9 cellular contexts compared by ENCODE assay signal in genomic region chr12:86411710-86412109, GRCh38.
"Had no signal": no experiment of that assay in that cellular context is flagged by ENCODE, and none has a peak within 500 bp of the region (broad histone marks: within the 10 kb centered on the region; RNA-seq: fewer than 3 reads in every experiment).

No MANE protein-coding gene starts in this region.

- H3K27ac ChIP-seq: GM23248 had no signal

- H3K27ac Mint-ChIP-seq: GM23338, H9, HFFc6 had no signal

- H3K4me1 ChIP-seq: HAP-1 had no signal

- H3K36me3 ChIP-seq: HAP-1 had no signal

- ATAC-seq: GM23338, HCT116 had no signal

- H3K9me3 ChIP-seq: HAP-1 had no signal

- H3K4me3 Mint-ChIP-seq: GM23338, H9, HFFc6 had no signal

- H3K4me1 Mint-ChIP-seq: GM23338, H9 had no signal

- H3K4me3 ChIP-seq: GM23248, GM23338, HAP-1 had no signal

- DNase-seq: GM23248, GOT3, H7, H9, HCEC 1CT, HFFc6 had no signal
